Comparison of ENCODE assay signal across 25 cellular contexts in genomic region chr2:48824116-48824515, GRCh38.
"Had no signal": no experiment of that assay in that cellular context is flagged by ENCODE, and none has a peak within 500 bp of the region (broad histone marks: within the 10 kb centered on the region; RNA-seq: fewer than 3 reads in every experiment).

No MANE protein-coding gene starts in this region.

- H3K9me3 Mint-ChIP-seq: stimulated activated naive B cell treated with anti-CD40 and anti-IgM and Interleukin-4, amounts not matched to agents 10 μg/mL and 1 μg/mL and 100 μg/mL, for 72 hours; type B pancreatic cell had no signal

- H3K27me3 ChIP-seq: ovary, right atrium auricular region, right lobe of liver, suprapubic skin, tibial artery, uterus had no signal

- H3K4me3 ChIP-seq: left ventricle myocardium inferior, lung, mucosa of descending colon, ovary, right atrium auricular region, right lobe of liver, skin epidermis, stomach, suprapubic skin, thoracic aorta, tibial artery, uterus had no signal

- H3K27ac Mint-ChIP-seq: naive thymus-derived CD4-positive, alpha-beta T cell; natural killer cell treated with Interleukin-12 subunit alpha and Interleukin-12 subunit beta and Interleukin-15 and Interleukin-18, amount 100 ng/mL, for 72 hours; progenitor cell of endocrine pancreas; stimulated activated naive B cell treated with anti-CD40 and anti-IgM and Interleukin-4, amounts not matched to agents 10 μg/mL and 1 μg/mL and 100 μg/mL, for 72 hours; type B pancreatic cell had no signal

- H3K4me3 Mint-ChIP-seq: naive thymus-derived CD4-positive, alpha-beta T cell; natural killer cell treated with Interleukin-12 subunit alpha and Interleukin-12 subunit beta and Interleukin-15 and Interleukin-18, amount 100 ng/mL, for 72 hours; stimulated activated naive B cell treated with anti-CD40 and anti-IgM and Interleukin-4, amounts not matched to agents 10 μg/mL and 1 μg/mL and 100 μg/mL, for 72 hours; type B pancreatic cell had no signal

- H3K36me3 ChIP-seq: left ventricle myocardium inferior, ovary, right atrium auricular region, right lobe of liver, stomach, suprapubic skin, thoracic aorta, tibial artery, uterus had no signal

- H3K4me1 ChIP-seq: left ventricle myocardium inferior, right atrium auricular region, right lobe of liver, stomach, suprapubic skin, tibial artery, uterus had no signal

- ATAC-seq: mucosa of descending colon; naive thymus-derived CD4-positive, alpha-beta T cell; natural killer cell treated with Interleukin-12 subunit alpha and Interleukin-12 subunit beta and Interleukin-15 and Interleukin-18, amount 100 ng/mL, for 72 hours; right lobe of liver; stimulated activated naive B cell treated with anti-CD40 and anti-IgM and Interleukin-4, amounts not matched to agents 10 μg/mL and 1 μg/mL and 100 μg/mL, for 72 hours; stimulated activated naive CD8-positive, alpha-beta T cell treated with anti-CD3 and anti-CD28 coated beads, Interleukin-15, Interleukin-2, amounts not matched to agents 100 U/mL and 50 U/mL, for 24 hours had no signal

- H3K4me1 Mint-ChIP-seq: naive thymus-derived CD4-positive, alpha-beta T cell; stimulated activated naive B cell treated with anti-CD40 and anti-IgM and Interleukin-4, amounts not matched to agents 10 μg/mL and 1 μg/mL and 100 μg/mL, for 72 hours had no signal

- H3K27me3 Mint-ChIP-seq: natural killer cell treated with Interleukin-12 subunit alpha and Interleukin-12 subunit beta and Interleukin-15 and Interleukin-18, amount 100 ng/mL, for 72 hours; progenitor cell of endocrine pancreas had no signal

- DNase-seq: hypothalamus; islet precursor cell; left ventricle myocardium inferior; midbrain; mucosa of descending colon; naive thymus-derived CD4-positive, alpha-beta T cell; ovary; right lobe of liver; stimulated activated CD4-positive, alpha-beta T cell treated with anti-CD3 and anti-CD28 coated beads, Interleukin-12 subunit alpha, Interleukin-12 subunit beta, amount 100 ng/mL, for 4 hours; stimulated activated CD4-positive, alpha-beta T cell treated with anti-CD3 and anti-CD28 coated beads, Interleukin-15, amount 100 ng/mL, for 24 hours; stimulated activated CD4-positive, alpha-beta T cell treated with anti-CD3 and anti-CD28 coated beads, Interleukin-2, amount 100 ng/mL, for 24 hours; stimulated activated CD4-positive, alpha-beta T cell treated with anti-CD3 and anti-CD28 coated beads, Interleukin-4, amount 100 ng/mL, for 1 hour; stimulated activated naive B cell treated with anti-CD40 and anti-IgM and Interleukin-4, amounts not matched to agents 10 μg/mL and 1 μg/mL and 100 μg/mL, for 72 hours; stimulated activated naive CD8-positive, alpha-beta T cell treated with anti-CD3 and anti-CD28 coated beads, Interleukin-15, Interleukin-2, amounts not matched to agents 100 U/mL and 50 U/mL, for 24 hours; stomach; tibial artery; uterus had no signal

- H3K27ac ChIP-seq: left ventricle myocardium inferior, ovary, right atrium auricular region, right lobe of liver, skin epidermis, stomach, suprapubic skin, thoracic aorta, tibial artery, uterus had no signal

- H3K36me3 Mint-ChIP-seq: naive thymus-derived CD4-positive, alpha-beta T cell; natural killer cell treated with Interleukin-12 subunit alpha and Interleukin-12 subunit beta and Interleukin-15 and Interleukin-18, amount 100 ng/mL, for 72 hours; stimulated activated naive B cell treated with anti-CD40 and anti-IgM and Interleukin-4, amounts not matched to agents 10 μg/mL and 1 μg/mL and 100 μg/mL, for 72 hours; type B pancreatic cell had no signal
